In the genomic region with DNA sequence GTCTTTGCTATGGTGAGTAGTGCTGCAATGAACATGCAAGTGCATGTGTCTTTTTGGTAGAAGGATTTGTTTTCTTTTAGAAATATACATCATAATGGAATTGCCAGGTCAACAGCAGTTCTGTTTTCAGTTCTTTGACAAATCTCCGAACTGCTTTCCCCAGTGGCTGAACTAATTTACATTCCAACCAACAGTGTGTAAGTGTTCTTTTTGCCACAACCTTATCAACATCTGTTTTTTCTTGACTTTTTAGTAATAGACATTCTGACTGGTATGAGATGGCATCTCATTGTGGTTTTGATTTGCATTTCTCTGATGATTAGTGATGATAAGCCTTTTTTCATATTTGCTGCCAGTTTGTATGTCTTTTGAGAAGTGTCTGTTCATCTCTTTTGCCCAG, we compare ENCODE assay signal across 23 cellular contexts.
DNase-seq lines count a peak whose midpoint lies in the region; ATAC-seq, FAIRE-seq and TF ChIP-seq lines count a peak whose summit lies in the region.
"Had no signal": no experiment of that assay in that cellular context is flagged by ENCODE, and none has a peak within 500 bp of the region (broad histone marks: within the 10 kb centered on the region; RNA-seq: fewer than 3 reads in every experiment).

No MANE protein-coding gene starts in this region.

- TF ChIP-seq RAD21 in GM12878 (IDR thresholded peaks at IDR 0.05; ENCODE audit: insufficient read depth, low read depth, low read length) = no peak

- no peak overlapping the region for H3K4me2 ChIP-seq in GM12878 (ENCODE audit: control insufficient read depth, insufficient read depth)
- H3K4me2 ChIP-seq: A549; BLaER1 treated with 17β-estradiol and CSF1 and Interleukin-3, amounts not matched to agents 10 nM and 100 nM had no signal

- no peaks in the 10 kb centered on the region for H3K27me3 ChIP-seq in GM12878 (replicated peaks in 1 of 2; ENCODE audit: control insufficient read depth in 2 of 2, insufficient read depth in 2 of 2, low read length in 1 of 2)
- no peaks in the 10 kb centered on the region for H3K27me3 ChIP-seq in dorsolateral prefrontal cortex
- H3K27me3 ChIP-seq: BLaER1 treated with 17β-estradiol and CSF1 and Interleukin-3, amounts not matched to agents 10 nM and 100 nM had no signal

- H2AFZ ChIP-seq in GM12878 (ENCODE audit: control insufficient read depth, low read depth, low read length) = no peak overlapping the region

- no peak for FAIRE-seq in GM12878 (lab: Jason Lieb, UNC)
- FAIRE-seq: A549, D721Med, G401.6, GM12892, GM18507 had no signal

- H3K27me3 Mint-ChIP-seq in glutamatergic neuron (ENCODE audit: unreplicated experiment) = peaks cover 2% of the 10 kb centered on the region
- H3K27me3 Mint-ChIP-seq: B cell had no signal

- H3K79me2 ChIP-seq in GM12878 (ENCODE audit: control insufficient read depth, insufficient read depth, low read length) = no peaks in the 10 kb centered on the region

- intact Hi-C loops in GM12878 (cut with micrococcal nuclease; ENCODE audit: unreplicated experiment) (no loop called here), dorsolateral prefrontal cortex (cut with DNase I) (no loop called here)

- TF ChIP-seq EP300 in GM12878 (IDR thresholded peaks at IDR 0.05; ENCODE audit: borderline replicate concordance in 1 of 2, control insufficient read depth in 1 of 2, low read depth in 2 of 2, low read length in 2 of 2) = no peak

- H3K9me3 Mint-ChIP-seq in glutamatergic neuron (ENCODE audit: unreplicated experiment) = peaks cover 4% of the 10 kb centered on the region

- 0% methylated on average over 1 of the region's 1 CpG for WGBS in GM12878 (ENCODE audit: insufficient coverage, insufficient replicate concordance, low lambda C conversion rate, missing lambda C conversion rate)

- in situ Hi-C loops in GM12878 (cut with MboI) = no loop called here

- no peaks in the 10 kb centered on the region for H3K4me1 ChIP-seq in GM12878 (ENCODE audit: control insufficient read depth, insufficient read depth, low read length)
- H3K4me1 ChIP-seq: A549, Caco-2 had no signal

- no TSS peak for BruUV-seq in GM12878 (replicated peaks; lab: Mats Ljungman, UMichigan)

- no peak overlapping the region for H3K27ac Mint-ChIP-seq in glutamatergic neuron (ENCODE audit: unreplicated experiment)
- H3K27ac Mint-ChIP-seq: B cell; CD4-positive, alpha-beta T cell; CD8-positive, alpha-beta T cell had no signal

- peak; percentile 33; the same call in 2 of the 3 replicates for ATAC-seq in GM12878
- ATAC-seq: A549; CD8-positive, alpha-beta T cell had no signal

- H3K4me3 Mint-ChIP-seq in glutamatergic neuron (ENCODE audit: unreplicated experiment) = no peak overlapping the region
- H3K4me3 Mint-ChIP-seq: B cell; CD4-positive, alpha-beta T cell; CD8-positive, alpha-beta T cell had no signal

- CTCF ChIA-PET in GM12878 (lab: Yijun Ruan, JAX) = no interaction called here

- RAD21 ChIA-PET in GM12878 (lab: Charles Lee; ENCODE audit: unreplicated experiment) = no interaction called here

- TF ChIP-seq CTCF in GM12878 (IDR thresholded peaks at IDR 0.05 in 2 of 3, conservative IDR thresholded peaks at IDR 0.05 in 1 of 3; ENCODE audit: control insufficient read depth in 2 of 3, extremely low read depth in 1 of 3, insufficient read depth in 1 of 3, low read depth in 3 of 3, low read length in 3 of 3) (no peak), dorsolateral prefrontal cortex (IDR thresholded peaks at IDR 0.05 in 54 of 56, conservative IDR thresholded peaks at IDR 0.05 in 2 of 56; ENCODE audit: low read depth in 1 of 56, partially characterized antibody in 56 of 56) (no peak), glutamatergic neuron (IDR thresholded peaks at IDR 0.05; ENCODE audit: partially characterized antibody, unreplicated experiment) (no peak)

- H3K36me3 ChIP-seq in GM12878 (ENCODE audit: control insufficient read depth in 2 of 2, insufficient read depth in 2 of 2, low read length in 1 of 2) = no peaks in the 10 kb centered on the region
- H3K36me3 ChIP-seq: BLaER1 treated with 17β-estradiol and CSF1 and Interleukin-3, amounts not matched to agents 10 nM and 100 nM had no signal

- no peak overlapping the region for H3K27ac ChIP-seq in GM12878 (ENCODE audit: control insufficient read depth, insufficient read depth)
- H3K27ac ChIP-seq in dorsolateral prefrontal cortex = no peak overlapping the region
- H3K27ac ChIP-seq: 22Rv1; A549; BLaER1 treated with 17β-estradiol and CSF1 and Interleukin-3, amounts not matched to agents 10 nM and 100 nM; C4-2B had no signal

- no peak for TF ChIP-seq POLR2A in GM12878 (IDR thresholded peaks at IDR 0.05; ENCODE audit: low read depth, low read length)

- H3K4me1 Mint-ChIP-seq in glutamatergic neuron (ENCODE audit: low read depth, unreplicated experiment) = peaks cover 5% of the 10 kb centered on the region
- H3K4me1 Mint-ChIP-seq: B cell had no signal

- POLR2A ChIA-PET in GM12878 (lab: Charles Lee) = interaction anchor here (0.6 kb wide), 1 partner anchor 449 kb away, joined by 4 read pairs; no protein-coding TSS in a partner anchor

- H3K36me3 Mint-ChIP-seq in glutamatergic neuron (ENCODE audit: unreplicated experiment) = peaks cover 24% of the 10 kb centered on the region
- H3K36me3 Mint-ChIP-seq: CD8-positive, alpha-beta T cell had no signal

- H3K4me3 ChIP-seq in GM12878 = no peak overlapping the region
- no peak overlapping the region for H3K4me3 ChIP-seq in dorsolateral prefrontal cortex
- H3K4me3 ChIP-seq: A549; BLaER1 treated with 17β-estradiol and CSF1 and Interleukin-3, amounts not matched to agents 10 nM and 100 nM had no signal

- no peaks in the 10 kb centered on the region for H4K20me1 ChIP-seq in GM12878 (ENCODE audit: control insufficient read depth, insufficient read depth)
- H4K20me1 ChIP-seq: BLaER1 treated with 17β-estradiol and CSF1 and Interleukin-3, amounts not matched to agents 10 nM and 100 nM had no signal

- H3K9ac ChIP-seq in GM12878 (ENCODE audit: control insufficient read depth, insufficient read depth, low read length) = no peak overlapping the region
- H3K9ac ChIP-seq: BLaER1 treated with 17β-estradiol and CSF1 and Interleukin-3, amounts not matched to agents 10 nM and 100 nM had no signal

- peak; percentile 3 for DNase-seq in DMS 273 (lab: John Stamatoyannopoulos, UW; ENCODE audit: unreplicated experiment)
- DNase-seq in DMS 273 treated with DMSO at 0.1 percent for 48 hours (lab: John Stamatoyannopoulos, UW) = no peak
- DNase-seq in HT1080 (ENCODE audit: low read depth) = peak; percentile 2
- no peak for DNase-seq in GM12878 (ENCODE audit: low read depth, low spot score)
- DNase-seq in dorsolateral prefrontal cortex = no peak
- no peak for DNase-seq in glutamatergic neuron
- DNase-seq in 8988T = no peak
- DNase-seq: AML-193; Caco-2; Calu3; CD4-positive, alpha-beta T cell; CD8-positive, alpha-beta T cell; DMS79 treated with DMSO at 0.1 percent for 48 hours; GF-D8 had no signal

- no peaks in the 10 kb centered on the region for H3K9me3 ChIP-seq in GM12878 (replicated peaks; ENCODE audit: control insufficient read depth, insufficient read depth, low read length)
- H3K9me3 ChIP-seq: A549, Caco-2 had no signal

- SMC1A ChIA-PET in GM12878 (lab: Charles Lee; ENCODE audit: uncharacterized antibody, unreplicated experiment) = no interaction called here

TF ChIP-seq in GM12878, 131 proteins besides CTCF, POLR2A, EP300 and RAD21:
- TF ChIP-seq SMARCA5 (IDR thresholded peaks at IDR 0.05) (no peak), ZNF622 (IDR thresholded peaks at IDR 0.05) (no peak), SP1 (IDR thresholded peaks at IDR 0.05; ENCODE audit: low read depth, low read length) (no peak), NFYA (IDR thresholded peaks at IDR 0.05; ENCODE audit: borderline replicate concordance, low read depth, low read length) (no peak), YBX1 (IDR thresholded peaks at IDR 0.05) (no peak), CBX5 (IDR thresholded peaks at IDR 0.05; ENCODE audit: low read depth) (no peak)
- TF ChIP-seq, protein P1, sequence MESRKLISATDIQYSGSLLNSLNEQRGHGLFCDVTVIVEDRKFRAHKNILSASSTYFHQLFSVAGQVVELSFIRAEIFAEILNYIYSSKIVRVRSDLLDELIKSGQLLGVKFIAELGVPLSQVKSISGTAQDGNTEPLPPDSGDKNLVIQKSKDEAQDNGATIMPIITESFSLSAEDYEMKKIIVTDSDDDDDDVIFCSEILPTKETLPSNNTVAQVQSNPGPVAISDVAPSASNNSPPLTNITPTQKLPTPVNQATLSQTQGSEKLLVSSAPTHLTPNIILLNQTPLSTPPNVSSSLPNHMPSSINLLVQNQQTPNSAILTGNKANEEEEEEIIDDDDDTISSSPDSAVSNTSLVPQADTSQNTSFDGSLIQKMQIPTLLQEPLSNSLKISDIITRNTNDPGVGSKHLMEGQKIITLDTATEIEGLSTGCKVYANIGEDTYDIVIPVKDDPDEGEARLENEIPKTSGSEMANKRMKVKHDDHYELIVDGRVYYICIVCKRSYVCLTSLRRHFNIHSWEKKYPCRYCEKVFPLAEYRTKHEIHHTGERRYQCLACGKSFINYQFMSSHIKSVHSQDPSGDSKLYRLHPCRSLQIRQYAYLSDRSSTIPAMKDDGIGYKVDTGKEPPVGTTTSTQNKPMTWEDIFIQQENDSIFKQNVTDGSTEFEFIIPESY (IDR thresholded peaks at IDR 0.05) = no peak

Comparison
In these comparisons a context has a peak if more than half of its experiments do, and no peak if none do; other contexts are left out.
1. DNase-seq: peak in DMS 273 (single experiment) and HT1080 (single experiment); none in DMS 273 treated with DMSO at 0.1 percent for 48 hours (single experiment), GM12878 (single experiment), dorsolateral prefrontal cortex (0 of 10), glutamatergic neuron (single experiment) and 8988T (single experiment).